9 cellular contexts compared by ENCODE assay signal in the genomic region with DNA sequence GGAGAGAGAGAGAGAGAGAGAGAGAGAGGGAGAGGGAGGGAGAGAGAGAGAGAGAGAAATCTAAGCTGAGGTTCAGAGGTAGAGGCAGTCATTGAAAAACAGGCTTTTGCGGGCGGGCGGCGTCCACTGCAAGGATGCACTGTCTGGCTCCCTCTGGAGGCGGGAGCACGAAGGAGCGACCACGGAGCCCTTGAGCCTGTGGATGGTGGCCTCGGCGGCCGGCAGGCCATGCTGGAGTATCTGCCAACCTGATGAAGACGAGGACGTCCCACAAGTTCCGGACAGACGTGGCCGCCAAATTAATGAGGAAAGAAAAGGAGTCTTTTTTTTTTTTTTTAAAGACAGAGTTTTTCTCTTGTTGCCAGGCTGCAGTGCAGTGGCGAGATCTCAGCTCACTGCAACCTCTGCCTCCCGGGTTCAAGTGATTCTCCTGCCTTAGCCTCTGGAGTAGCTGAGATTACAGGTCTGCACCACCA. TPM values are rescaled to one million over a fixed set of nuclear protein-coding genes. Genes with fewer than 3 reads are reported as not detected.
DNase-seq lines count a peak whose midpoint lies in the region; ATAC-seq and TF ChIP-seq lines count a peak whose summit lies in the region.
"Had no signal": no experiment of that assay in that cellular context is flagged by ENCODE, and none has a peak within 500 bp of the region (broad histone marks: within the 10 kb centered on the region; RNA-seq: fewer than 3 reads in every experiment).

No MANE protein-coding gene starts in this region.

- H3K9me3 ChIP-seq in aorta (ENCODE audit: control insufficient read depth, low read length) = no peaks in the 10 kb centered on the region

- peak; percentile 74 to 93 for TF ChIP-seq CTCF in GM23338 (conservative IDR thresholded peaks at IDR 0.05; ENCODE audit: low read depth in 2 of 2)

- H3K4me3 ChIP-seq in GM23338 (no peak overlapping the region), aorta (ENCODE audit: low read length in 2 of 2) (no peak overlapping the region)

- no peaks in the 10 kb centered on the region for H3F3A ChIP-seq in GM23338 (replicated peaks; ENCODE audit: low read depth)

- H3K9me3 Mint-ChIP-seq in GM23338 = peaks cover 4% of the 10 kb centered on the region; the same call in 2 of the 3 replicates
- H3K9me3 Mint-ChIP-seq in activated naive CD8-positive, alpha-beta T cell treated with anti-CD3 and anti-CD28 coated beads, Interleukin-2, amount 50 U/mL, for 24 hours = peaks cover 3% of the 10 kb centered on the region
- H3K9me3 Mint-ChIP-seq: dendritic cell treated with granulocyte-macrophage colony-stimulating factor and Interleukin-4, amounts not matched to agents 40 ng/mL and 50 ng/mL, for 4 days had no signal

- WGBS in aorta, 2 donors = 11% methylated on average over 18 of the region's 18 CpGs

- H3K79me2 ChIP-seq in GM23338 (replicated peaks; ENCODE audit: insufficient read depth) = no peaks in the 10 kb centered on the region

- ATAC-seq in GM23338 (peak; percentile 87), left cardiac atrium (peak; percentile 89 to 90), aorta (ENCODE audit: low FRiP score) (peak; percentile 91)
- peak; percentile 79 for ATAC-seq in activated naive CD8-positive, alpha-beta T cell treated with anti-CD3 and anti-CD28 coated beads, Interleukin-2, amount 50 U/mL, for 24 hours

- peak overlapping the region; percentile 16; the same call in 1 of the 3 replicates for H3K4me3 Mint-ChIP-seq in GM23338
- H3K4me3 Mint-ChIP-seq in activated naive CD8-positive, alpha-beta T cell treated with anti-CD3 and anti-CD28 coated beads, Interleukin-2, amount 50 U/mL, for 24 hours = no peak overlapping the region
- H3K4me3 Mint-ChIP-seq: dendritic cell treated with granulocyte-macrophage colony-stimulating factor and Interleukin-4, amounts not matched to agents 40 ng/mL and 50 ng/mL, for 4 days had no signal

- H3K4me1 ChIP-seq in GM23338 (ENCODE audit: insufficient read depth) (peaks cover 4% of the 10 kb centered on the region; the same call in 1 of the 2 replicates), aorta (ENCODE audit: control insufficient read depth in 1 of 2, insufficient read depth in 2 of 2, low read length in 2 of 2) (no peaks in the 10 kb centered on the region)

- H3K9me2 ChIP-seq in GM23338 (ENCODE audit: insufficient read depth) = 0 out of 2 replicates have a peak, but pooled peaks cover 5% of the 10 kb centered on the region

- intact Hi-C loops in left cardiac atrium (cut with DNase I) (loop anchor here in 1 of 2 donors (2.0 to 10.0 kb wide), 3 partner anchors 120 to 292 kb away; a partner anchor contains a TSS), aorta (cut with DNase I) (loop anchor here (5.0 to 10.0 kb wide), 3 partner anchors 100 to 288 kb away; a partner anchor contains a TSS)

- 0 out of 2 replicates have a peak overlapping the region, but pooled peaks have one; percentile 5 for H2AFZ ChIP-seq in GM23338

- H3K27ac ChIP-seq in GM23338 (ENCODE audit: low read depth) (no peak overlapping the region), aorta (ENCODE audit: low read depth in 1 of 2, low read length in 2 of 2) (no peak overlapping the region)

- no peaks in the 10 kb centered on the region for H3K36me3 ChIP-seq in GM23338 (ENCODE audit: insufficient read depth)
- H3K36me3 ChIP-seq in aorta (ENCODE audit: control insufficient read depth in 1 of 2, insufficient read depth in 2 of 2, low read length in 1 of 2) = no peaks in the 10 kb centered on the region

- H3K27me3 ChIP-seq in GM23338 (ENCODE audit: insufficient read depth) = no peaks in the 10 kb centered on the region
- no peaks in the 10 kb centered on the region for H3K27me3 ChIP-seq in aorta (ENCODE audit: control insufficient read depth in 1 of 2, insufficient read depth in 2 of 2, low read length in 1 of 2)

- H3K27ac Mint-ChIP-seq in GM23338 = no peak overlapping the region
- H3K27ac Mint-ChIP-seq in activated naive CD8-positive, alpha-beta T cell treated with anti-CD3 and anti-CD28 coated beads, Interleukin-2, amount 50 U/mL, for 24 hours = no peak overlapping the region
- H3K27ac Mint-ChIP-seq: dendritic cell treated with granulocyte-macrophage colony-stimulating factor and Interleukin-4, amounts not matched to agents 40 ng/mL and 50 ng/mL, for 4 days had no signal

- H3K4me1 Mint-ChIP-seq in GM23338 = peaks cover 11% of the 10 kb centered on the region; the same call in 2 of the 3 replicates
- peaks cover 21% of the 10 kb centered on the region for H3K4me1 Mint-ChIP-seq in activated naive CD8-positive, alpha-beta T cell treated with anti-CD3 and anti-CD28 coated beads, Interleukin-2, amount 50 U/mL, for 24 hours

- peaks cover 3% of the 10 kb centered on the region; the same call in 1 of the 3 replicates for H3K36me3 Mint-ChIP-seq in GM23338 (ENCODE audit: low read depth)
- peaks cover 2% of the 10 kb centered on the region for H3K36me3 Mint-ChIP-seq in activated naive CD8-positive, alpha-beta T cell treated with anti-CD3 and anti-CD28 coated beads, Interleukin-2, amount 50 U/mL, for 24 hours (ENCODE audit: low read depth)

- peak overlapping the region; percentile 38; the same call in 1 of the 2 replicates for H3K4me2 ChIP-seq in GM23338

- no peaks in the 10 kb centered on the region for H4K20me1 ChIP-seq in GM23338 (replicated peaks; ENCODE audit: insufficient read depth)

- DNase-seq in DMS114 treated with DMSO at 0.1 percent for 48 hours (lab: John Stamatoyannopoulos, UW; ENCODE audit: unreplicated experiment) (peak; percentile 78), GM23338 (ENCODE audit: low spot score) (peak; percentile 88), NCI-H1092 (lab: John Stamatoyannopoulos, UW) (peak; percentile 55), T-helper 1 cell (peak; percentile 46 to 79 (median 64)), left cardiac atrium (peak; percentile 90), putamen (ENCODE audit: low spot score) (peak; percentile 73), aorta (peak; percentile 90 to 95)
- peak; percentile 82 for DNase-seq in activated naive CD8-positive, alpha-beta T cell treated with anti-CD3 and anti-CD28 coated beads, Interleukin-2, amount 50 U/mL, for 24 hours

- H3K27me3 Mint-ChIP-seq in GM23338 (ENCODE audit: insufficient read depth, low read depth, poor library complexity) = peaks cover 10% of the 10 kb centered on the region
- H3K27me3 Mint-ChIP-seq in activated naive CD8-positive, alpha-beta T cell treated with anti-CD3 and anti-CD28 coated beads, Interleukin-2, amount 50 U/mL, for 24 hours = no peaks in the 10 kb centered on the region
- H3K27me3 Mint-ChIP-seq: dendritic cell treated with granulocyte-macrophage colony-stimulating factor and Interleukin-4, amounts not matched to agents 40 ng/mL and 50 ng/mL, for 4 days had no signal

TF ChIP-seq in GM23338, 12 proteins besides CTCF, POLR2A, EP300 and RAD21:
- no peak for TF ChIP-seq ZNF331 (CRISPR knock-in tag; IDR thresholded peaks at IDR 0.05; ENCODE audit: low read depth)
- TF ChIP-seq, protein P1, sequence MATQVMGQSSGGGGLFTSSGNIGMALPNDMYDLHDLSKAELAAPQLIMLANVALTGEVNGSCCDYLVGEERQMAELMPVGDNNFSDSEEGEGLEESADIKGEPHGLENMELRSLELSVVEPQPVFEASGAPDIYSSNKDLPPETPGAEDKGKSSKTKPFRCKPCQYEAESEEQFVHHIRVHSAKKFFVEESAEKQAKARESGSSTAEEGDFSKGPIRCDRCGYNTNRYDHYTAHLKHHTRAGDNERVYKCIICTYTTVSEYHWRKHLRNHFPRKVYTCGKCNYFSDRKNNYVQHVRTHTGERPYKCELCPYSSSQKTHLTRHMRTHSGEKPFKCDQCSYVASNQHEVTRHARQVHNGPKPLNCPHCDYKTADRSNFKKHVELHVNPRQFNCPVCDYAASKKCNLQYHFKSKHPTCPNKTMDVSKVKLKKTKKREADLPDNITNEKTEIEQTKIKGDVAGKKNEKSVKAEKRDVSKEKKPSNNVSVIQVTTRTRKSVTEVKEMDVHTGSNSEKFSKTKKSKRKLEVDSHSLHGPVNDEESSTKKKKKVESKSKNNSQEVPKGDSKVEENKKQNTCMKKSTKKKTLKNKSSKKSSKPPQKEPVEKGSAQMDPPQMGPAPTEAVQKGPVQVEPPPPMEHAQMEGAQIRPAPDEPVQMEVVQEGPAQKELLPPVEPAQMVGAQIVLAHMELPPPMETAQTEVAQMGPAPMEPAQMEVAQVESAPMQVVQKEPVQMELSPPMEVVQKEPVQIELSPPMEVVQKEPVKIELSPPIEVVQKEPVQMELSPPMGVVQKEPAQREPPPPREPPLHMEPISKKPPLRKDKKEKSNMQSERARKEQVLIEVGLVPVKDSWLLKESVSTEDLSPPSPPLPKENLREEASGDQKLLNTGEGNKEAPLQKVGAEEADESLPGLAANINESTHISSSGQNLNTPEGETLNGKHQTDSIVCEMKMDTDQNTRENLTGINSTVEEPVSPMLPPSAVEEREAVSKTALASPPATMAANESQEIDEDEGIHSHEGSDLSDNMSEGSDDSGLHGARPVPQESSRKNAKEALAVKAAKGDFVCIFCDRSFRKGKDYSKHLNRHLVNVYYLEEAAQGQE (IDR thresholded peaks at IDR 0.05; ENCODE audit: unreplicated experiment) = no peak
- no peak for TF ChIP-seq ZNF114 (CRISPR knock-in tag; IDR thresholded peaks at IDR 0.05)

RNA-seq across cellular contexts. Expression of a gene that starts 2.2 kb away (rescaled TPM):
- 1.5 and 1.6 TPM in 2 replicates for total RNA-seq in GM23338 (2014; rRNA removed; shearing (Covaris generic))
- polyA plus RNA-seq in GM23338 (2016; fragmentation: Nextera tagmentation; extraction: Ambion mirVana) (3.4 TPM in 2 replicates), aorta (1 to 10 TPM; 3.9 to 6.5 TPM)
- total RNA-seq in left cardiac atrium (1 to 10 TPM; 3.5 to 3.7 TPM), aorta (1 to 10 TPM; 5.7 to 6.9 TPM)

RNA-seq across cellular contexts. Expression of a gene that starts 34.5 kb away (rescaled TPM):
- 37.3 and 62.5 TPM in 2 replicates for total RNA-seq in GM23338 (2014; rRNA removed; shearing (Covaris generic))
- polyA plus RNA-seq in GM23338 (2016; fragmentation: Nextera tagmentation; extraction: Ambion mirVana) (232 and 260 TPM in 2 replicates), aorta (10 to 100 TPM; 43.1 to 49.3 TPM)
- total RNA-seq in left cardiac atrium (10 to 100 TPM; 34.4 to 36.1 TPM), aorta (10 to 100 TPM; 28.0 to 30.4 TPM)

RNA-seq across cellular contexts. Expression of a gene that starts 34.5 kb away (rescaled TPM):
- total RNA-seq in GM23338 (2014; rRNA removed; shearing (Covaris generic)) = 65.1 and 77.1 TPM in 2 replicates
- 121 and 146 TPM in 2 replicates for polyA plus RNA-seq in GM23338 (2016; fragmentation: Nextera tagmentation; extraction: Ambion mirVana)
- 10 to 100 TPM; 31.2 to 42.1 TPM for total RNA-seq in left cardiac atrium
- 10 to 100 TPM; 28.6 to 33.6 TPM for total RNA-seq in aorta
- 10 to 100 TPM; 32.3 to 65.2 TPM for polyA plus RNA-seq in aorta

RNA-seq across cellular contexts. Expression of a gene that starts 34.8 kb away (rescaled TPM):
- 29.0 and 30.8 TPM in 2 replicates for total RNA-seq in GM23338 (2014; rRNA removed; shearing (Covaris generic))
- polyA plus RNA-seq in GM23338 (2016; fragmentation: Nextera tagmentation; extraction: Ambion mirVana) (38.8 and 44.0 TPM in 2 replicates), aorta (10 to 100 TPM; 13.9 to 16.4 TPM)
- total RNA-seq in left cardiac atrium (10 to 100 TPM; 15.0 to 17.4 TPM), aorta (10 to 100 TPM; 16.7 to 18.0 TPM)
